Comparison of ENCODE assay signal across 9 cellular contexts in genomic region chr10:43255644-43256431, GRCh38. TPM values are rescaled to one million over a fixed set of nuclear protein-coding genes. Genes with fewer than 3 reads are reported as not detected.
DNase-seq lines count a peak whose midpoint lies in the region; ATAC-seq and TF ChIP-seq lines count a peak whose summit lies in the region.
"Had no signal": no experiment of that assay in that cellular context is flagged by ENCODE, and none has a peak within 500 bp of the region (broad histone marks: within the 10 kb centered on the region; RNA-seq: fewer than 3 reads in every experiment).

No MANE protein-coding gene starts in this region.

- H3K4me3 Mint-ChIP-seq in memory B cell = no peak overlapping the region

- in situ Hi-C loops in mammary epithelial cell (cut with MboI; ENCODE audit: low sequenced_read_pairs in 2 of 2) = no loop called here

- BruUV-seq in OCI-LY7 (replicated peaks; lab: Mats Ljungman, UMichigan) = no TSS peak
- BruUV-seq in mammary epithelial cell (replicated peaks; lab: Mats Ljungman, UMichigan) = no TSS peak

- H3K4me3 ChIP-seq in AG09309 (ENCODE audit: control insufficient read depth, low read depth, low read length) = no peak overlapping the region
- H3K4me3 ChIP-seq in GM06990 (replicated peaks; ENCODE audit: low read depth, low read length) = no peak overlapping the region
- no peak overlapping the region for H3K4me3 ChIP-seq in OCI-LY7 (ENCODE audit: low read depth, low read length, poor library complexity, severe bottlenecking)
- H3K4me3 ChIP-seq in mammary epithelial cell (replicated peaks in 1 of 3; ENCODE audit: insufficient read depth in 1 of 3, low read depth in 2 of 3, low read length in 3 of 3) = no peak overlapping the region
- H3K4me3 ChIP-seq: suprapubic skin had no signal

- H3K27me3 Mint-ChIP-seq in memory B cell = peaks cover 9% of the 10 kb centered on the region

- no peaks in the 10 kb centered on the region for H3K9me3 ChIP-seq in OCI-LY7 (ENCODE audit: low read length)
- no peaks in the 10 kb centered on the region for H3K9me3 ChIP-seq in mammary epithelial cell (replicated peaks; ENCODE audit: insufficient read depth, low read length)
- H3K9me3 ChIP-seq: suprapubic skin had no signal

- no peaks in the 10 kb centered on the region for H3K9me3 Mint-ChIP-seq in memory B cell

- ATAC-seq in HG02642 (IDR thresholded peaks at IDR 0.05; ENCODE audit: poor library complexity, unreplicated experiment) (peak; percentile 64), memory B cell (ENCODE audit: low read depth) (peak; percentile 50)

- H3K27ac ChIP-seq in OCI-LY7 (ENCODE audit: low read depth, low read length, poor library complexity, severe bottlenecking) (no peak overlapping the region), mammary epithelial cell (ENCODE audit: insufficient read depth, low read depth, low read length) (no peak overlapping the region)
- H3K27ac ChIP-seq: suprapubic skin had no signal

- H3K4me1 ChIP-seq in OCI-LY7 (ENCODE audit: insufficient read depth, low read length, poor library complexity, severe bottlenecking) (no peaks in the 10 kb centered on the region), mammary epithelial cell (ENCODE audit: insufficient read depth, low read length) (peaks cover 5% of the 10 kb centered on the region)

- no peak overlapping the region for H3K27ac Mint-ChIP-seq in memory B cell

- no peak overlapping the region for H3K4me2 ChIP-seq in OCI-LY7 (ENCODE audit: low read length)
- H3K4me2 ChIP-seq in mammary epithelial cell (ENCODE audit: insufficient read depth, low read depth, low read length) = no peak overlapping the region

- WGBS in mammary epithelial cell (ENCODE audit: low coverage, missing lambda C conversion rate) = 69% methylated on average over 7 of the region's 9 CpGs

- CTCF ChIA-PET in OCI-LY7 (lab: Charles Lee; ENCODE audit: unreplicated experiment) (interaction anchor here (1.1 kb wide), 1 partner anchor 32 kb away, joined by 3 read pairs; no protein-coding TSS in a partner anchor), mammary epithelial cell (lab: Charles Lee; ENCODE audit: low non-redundant PET) (no interaction called here)

- dilution Hi-C loops in mammary epithelial cell (cut with HindIII; ENCODE audit: low sequenced_read_pairs) = no loop called here

- no peaks in the 10 kb centered on the region for H3K36me3 ChIP-seq in GM06990 (ENCODE audit: control insufficient read depth, insufficient read depth, low read length)
- no peaks in the 10 kb centered on the region for H3K36me3 ChIP-seq in OCI-LY7 (ENCODE audit: insufficient read depth, low read length)
- no peaks in the 10 kb centered on the region for H3K36me3 ChIP-seq in mammary epithelial cell (ENCODE audit: insufficient read depth, low read length)
- H3K36me3 ChIP-seq: suprapubic skin had no signal

- no peaks in the 10 kb centered on the region for H3K36me3 Mint-ChIP-seq in memory B cell

- no peak overlapping the region for H3K9ac ChIP-seq in mammary epithelial cell (ENCODE audit: insufficient read depth, low read length)

- H3K27me3 ChIP-seq in GM06990 (replicated peaks; ENCODE audit: control insufficient read depth, insufficient read depth, low read length) = no peaks in the 10 kb centered on the region; the same call in 1 of the 2 replicates
- H3K27me3 ChIP-seq in mammary epithelial cell (ENCODE audit: insufficient read depth, low read length) = peaks cover 3% of the 10 kb centered on the region

- H4K20me1 ChIP-seq in OCI-LY7 (ENCODE audit: insufficient read depth, low read length) = no peaks in the 10 kb centered on the region
- no peaks in the 10 kb centered on the region for H4K20me1 ChIP-seq in mammary epithelial cell (ENCODE audit: insufficient read depth, low read length)

- POLR2A ChIA-PET in OCI-LY7 (lab: Charles Lee) = interaction anchor here (0.6 kb wide), 1 partner anchor 80 kb away, joined by 3 read pairs; no protein-coding TSS in a partner anchor

- TF ChIP-seq CTCF in AG09309 (IDR thresholded peaks at IDR 0.05; ENCODE audit: control insufficient read depth, insufficient read depth, low read depth, low read length, missing control alignments) (peak; percentile 56), GM06990 (IDR thresholded peaks at IDR 0.05; ENCODE audit: insufficient read depth, low read length, poor library complexity, severe bottlenecking) (peak; percentile 79), OCI-LY7 (conservative IDR thresholded peaks at IDR 0.05; ENCODE audit: low read length) (peak; percentile 83), mammary epithelial cell (conservative IDR thresholded peaks at IDR 0.05 in 1 of 2, IDR thresholded peaks at IDR 0.05 in 1 of 2; ENCODE audit: extremely low read depth in 1 of 2, insufficient read depth in 1 of 2, low read depth in 1 of 2, low read length in 2 of 2) (peak; percentile 53 to 64)

- no peaks in the 10 kb centered on the region for H3K9me2 ChIP-seq in OCI-LY7 (ENCODE audit: insufficient read depth, low read length)

- H3K79me2 ChIP-seq in OCI-LY7 (ENCODE audit: insufficient read depth, low read depth, low read length) (no peaks in the 10 kb centered on the region), mammary epithelial cell (ENCODE audit: insufficient read depth, low read length) (no peaks in the 10 kb centered on the region)

- intact Hi-C loops in OCI-LY7 (cut with micrococcal nuclease; ENCODE audit: unreplicated experiment) = loop anchor here (1.0 to 5.0 kb wide), 2 partner anchors 34 to 51 kb away; no protein-coding TSS in a partner anchor
- intact Hi-C loops in mammary epithelial cell (cut with micrococcal nuclease) = loop anchor here (2.0 kb wide), 1 partner anchor 51 kb away; no protein-coding TSS in a partner anchor

- peaks cover 7% of the 10 kb centered on the region for H3K4me1 Mint-ChIP-seq in memory B cell

- DNase-seq in AG09309 (ENCODE audit: low read depth) = no peak
- no peak for DNase-seq in GM06990 (ENCODE audit: extremely low read depth, insufficient read length)
- DNase-seq in OCI-LY7 (ENCODE audit: low spot score) = peak; percentile 68
- DNase-seq in mammary epithelial cell = no peak
- no peak for DNase-seq in memory B cell (ENCODE audit: low spot score in 2 of 2)
- no peak for DNase-seq in NCI-H187 (lab: John Stamatoyannopoulos, UW)
- no peak for DNase-seq in NCI-H2171 (lab: John Stamatoyannopoulos, UW)

- H2AFZ ChIP-seq in OCI-LY7 (ENCODE audit: low read length) (no peak overlapping the region), mammary epithelial cell (ENCODE audit: low read depth, low read length) (no peak overlapping the region)

RNA-seq across cellular contexts. Expression of gene RASGEF1A, which starts 11.0 kb away (rescaled TPM):
- total RNA-seq in OCI-LY7 (2014; rRNA removed; shearing (Covaris generic)) = 0.06 and 0.36 TPM in 2 replicates
- total RNA-seq in OCI-LY7 (2022) = 0.35 and 0.55 TPM in 2 replicates
- 1 to 10 TPM in 1 of 2 donors, not detected in 1; 4.7 TPM for total RNA-seq in mammary epithelial cell
- polyA plus RNA-seq in mammary epithelial cell = 0.79 TPM
- not detected for polyA minus RNA-seq in mammary epithelial cell
